In genomic region chr1:67060811-67061218, GRCh38 we compare ENCODE assay signal across 10 cellular contexts. TPM values are rescaled to one million over a fixed set of nuclear protein-coding genes. Genes with fewer than 3 reads are reported as not detected.
DNase-seq lines count a peak whose midpoint lies in the region; ATAC-seq and TF ChIP-seq lines count a peak whose summit lies in the region.
"Had no signal": no experiment of that assay in that cellular context is flagged by ENCODE, and none has a peak within 500 bp of the region (broad histone marks: within the 10 kb centered on the region; RNA-seq: fewer than 3 reads in every experiment).

No MANE protein-coding gene starts in this region.

- peaks cover 33% of the 10 kb centered on the region for H3F3A ChIP-seq in GM23248 (ENCODE audit: insufficient read depth)

- H3K4me1 ChIP-seq in GM23248 (ENCODE audit: insufficient read depth) (peaks cover 30% of the 10 kb centered on the region), SJSA1 (replicated peaks) (peaks cover 34% of the 10 kb centered on the region), fibroblast of lung (ENCODE audit: control insufficient read depth, extremely low read depth, insufficient read depth, low read length) (peaks cover 19% of the 10 kb centered on the region), gastrocnemius medialis (peaks cover 0 to 5% of the 10 kb centered on the region in 2 donors)

- intact Hi-C loops in gastrocnemius medialis (cut with DNase I; ENCODE audit: low total_unique reads) = no loop called here
- intact Hi-C loops in dorsolateral prefrontal cortex (cut with DNase I) = no loop called here

- ATAC-seq in gastrocnemius medialis = peak; percentile 100

- no peaks in the 10 kb centered on the region for H3K9me3 ChIP-seq in GM23248 (ENCODE audit: low read depth)
- no peaks in the 10 kb centered on the region for H3K9me3 ChIP-seq in SJSA1 (replicated peaks)
- no peaks in the 10 kb centered on the region for H3K9me3 ChIP-seq in fibroblast of lung (ENCODE audit: control insufficient read depth, insufficient read depth, low read depth, low read length)
- H3K9me3 ChIP-seq in gastrocnemius medialis = no peaks in the 10 kb centered on the region

- WGBS in GM23248 (ENCODE audit: low coverage in 1 of 2, low lambda C conversion rate in 2 of 2, missing lambda C conversion rate in 2 of 2), 2 experiments = 0% methylated on average over 2 of the region's 2 CpGs

- no peak overlapping the region for H2AFZ ChIP-seq in GM23248
- H2AFZ ChIP-seq in fibroblast of lung (ENCODE audit: low read length) = no peak overlapping the region

- H3K27me3 ChIP-seq in GM23248 (replicated peaks; ENCODE audit: insufficient read depth) = no peaks in the 10 kb centered on the region
- H3K27me3 ChIP-seq in SJSA1 (replicated peaks) = no peaks in the 10 kb centered on the region
- H3K27me3 ChIP-seq in fibroblast of lung (ENCODE audit: control insufficient read depth, insufficient read depth, low read length) = no peaks in the 10 kb centered on the region
- no peaks in the 10 kb centered on the region for H3K27me3 ChIP-seq in gastrocnemius medialis
- H3K27me3 ChIP-seq in dorsolateral prefrontal cortex = peaks cover 0 to 6% (median 0%) of the 10 kb centered on the region in 45 donors

- H4K20me1 ChIP-seq in GM23248 (ENCODE audit: insufficient read depth) (no peaks in the 10 kb centered on the region), fibroblast of lung (ENCODE audit: control insufficient read depth, extremely low read depth, insufficient read depth, low read length) (no peaks in the 10 kb centered on the region)

- no peak overlapping the region for H3K4me3 ChIP-seq in GM23248
- no peak overlapping the region for H3K4me3 ChIP-seq in SJSA1
- H3K4me3 ChIP-seq in fibroblast of lung (replicated peaks in 1 of 4; ENCODE audit: control extremely low read depth in 1 of 4, insufficient read depth in 1 of 4, low read depth in 3 of 4, low read length in 4 of 4) = no peak overlapping the region
- no peak overlapping the region for H3K4me3 ChIP-seq in gastrocnemius medialis
- no peak overlapping the region for H3K4me3 ChIP-seq in dorsolateral prefrontal cortex

- H3K27ac ChIP-seq in GM23248 (peak overlapping the region; percentile 42), SJSA1 (peak overlapping the region; percentile 40), fibroblast of lung (ENCODE audit: insufficient read depth, low read length) (peak overlapping the region; percentile 35), gastrocnemius medialis (peak overlapping the region in 3 of 4 donors; percentile 19 to 62 (median 52)), dorsolateral prefrontal cortex (no peak overlapping the region)

- no peak overlapping the region for H3K9ac ChIP-seq in GM23248
- no peak overlapping the region for H3K9ac ChIP-seq in fibroblast of lung (ENCODE audit: insufficient read depth, low read length)

- H3K4me2 ChIP-seq in GM23248 (ENCODE audit: unreplicated experiment) (peak overlapping the region; percentile 48), fibroblast of lung (ENCODE audit: extremely low read depth, insufficient read depth, low read length) (no peak overlapping the region)

- in situ Hi-C loops in GM23248 (cut with MboI) = no loop called here
- in situ Hi-C loops in gastrocnemius medialis (cut with MboI; ENCODE audit: low sequenced_read_pairs in 4 of 4) = no loop called here

- TF ChIP-seq POLR2A in gastrocnemius medialis (IDR thresholded peaks at IDR 0.05) = no peak

- H3K9me2 ChIP-seq in GM23248 (ENCODE audit: insufficient read depth) = no peaks in the 10 kb centered on the region

- TF ChIP-seq CTCF in fibroblast of lung (conservative IDR thresholded peaks at IDR 0.05 in 1 of 2, IDR thresholded peaks at IDR 0.05 in 1 of 2; ENCODE audit: low read depth in 1 of 2, low read length in 2 of 2) = no peak
- TF ChIP-seq CTCF in gastrocnemius medialis (IDR thresholded peaks at IDR 0.05 in 4 of 5, conservative IDR thresholded peaks at IDR 0.05 in 1 of 5) = no peak
- no peak for TF ChIP-seq CTCF in dorsolateral prefrontal cortex (IDR thresholded peaks at IDR 0.05 in 54 of 56, conservative IDR thresholded peaks at IDR 0.05 in 2 of 56; ENCODE audit: low read depth in 1 of 56, partially characterized antibody in 56 of 56)

- no peaks in the 10 kb centered on the region for H3K36me3 ChIP-seq in GM23248 (ENCODE audit: low read depth)
- H3K36me3 ChIP-seq in SJSA1 = no peaks in the 10 kb centered on the region
- H3K36me3 ChIP-seq in fibroblast of lung (ENCODE audit: control insufficient read depth, insufficient read depth, low read length) = no peaks in the 10 kb centered on the region
- H3K36me3 ChIP-seq in gastrocnemius medialis = no peaks in the 10 kb centered on the region

- DNase-seq in GM23248 (peak; percentile 97), SJSA1 (ENCODE audit: low read depth in 1 of 2, low spot score in 2 of 2) (peak; percentile 82 to 83), fibroblast of lung (ENCODE audit: low read depth in 2 of 2) (peak; percentile 99), gastrocnemius medialis (peak; percentile 56 to 75), dorsolateral prefrontal cortex (no peak), Kasumi-1 (lab: John Stamatoyannopoulos, UW) (no peak), DMS153 treated with DMSO at 0.1 percent for 48 hours (lab: John Stamatoyannopoulos, UW; ENCODE audit: unreplicated experiment) (no peak)
- no peak for DNase-seq in activated CD4-positive, alpha-beta T cell treated with anti-CD3 and anti-CD28 coated beads, Interleukin-2, amount 50 U/mL, for 1 hour
- DNase-seq: OCI-M1, small intestine had no signal

- no peaks in the 10 kb centered on the region for H3K79me2 ChIP-seq in GM23248 (ENCODE audit: insufficient read depth)
- H3K79me2 ChIP-seq in fibroblast of lung (ENCODE audit: control insufficient read depth, insufficient read depth, low read length) = no peaks in the 10 kb centered on the region

RNA-seq across cellular contexts. Expression of gene SLC35D1, which starts 6.9 kb away (rescaled TPM):
- 13.4 and 14.9 TPM in 2 replicates for total RNA-seq in GM23248 (2014; rRNA removed; shearing (Covaris generic))
- polyA plus RNA-seq in GM23248 (2016; fragmentation: Nextera tagmentation; extraction: Ambion mirVana) (8.0 and 9.1 TPM in 2 replicates), fibroblast of lung (17.5 and 19.3 TPM in 2 replicates)
- 13.9 and 22.2 TPM in 2 replicates for total RNA-seq in SJSA1 (2014; rRNA removed; shearing (Covaris generic))
- total RNA-seq in fibroblast of lung (16.2 and 20.3 TPM in 2 replicates), gastrocnemius medialis (1 to 10 TPM; 6.7 to 9.3 (median 8.1) TPM), dorsolateral prefrontal cortex (10 to 100 TPM in 22 of 120 experiments, 1 to 10 TPM in 98; 5.7 to 12.8 (median 8.3) TPM)
- polyA plus RNA-seq in fibroblast of lung (2012) = 8.1 and 8.9 TPM in 2 replicates
- 4.7 and 8.6 TPM in 2 replicates for polyA minus RNA-seq in fibroblast of lung (ENCODE audit: low replicate concordance)

Comparison
In these comparisons a context has a peak if more than half of its experiments do, and no peak if none do; other contexts are left out.
1. DNase-seq: peak in GM23248 (single experiment), SJSA1 (2 of 2), fibroblast of lung (2 of 2) and gastrocnemius medialis (2 of 2); none in dorsolateral prefrontal cortex (0 of 10), Kasumi-1 (0 of 2), activated CD4-positive, alpha-beta T cell treated with anti-CD3 and anti-CD28 coated beads, Interleukin-2, amount 50 U/mL, for 1 hour (single experiment) and DMS153 treated with DMSO at 0.1 percent for 48 hours (single experiment).
2. H3K27ac ChIP-seq: peak in GM23248 (single experiment), SJSA1 (single experiment), fibroblast of lung (single experiment) and gastrocnemius medialis (3 of 4); none in dorsolateral prefrontal cortex (0 of 59).